In genomic region chr16:68200120-68200783, GRCh38 we compare ENCODE assay signal across 11 cellular contexts.
DNase-seq lines count a peak whose midpoint lies in the region; ATAC-seq and TF ChIP-seq lines count a peak whose summit lies in the region.
"Had no signal": no experiment of that assay in that cellular context is flagged by ENCODE, and none has a peak within 500 bp of the region (broad histone marks: within the 10 kb centered on the region; RNA-seq: fewer than 3 reads in every experiment).

No MANE protein-coding gene starts in this region.

- no peaks in the 10 kb centered on the region for H3K27me3 ChIP-seq in OCI-LY1 (ENCODE audit: insufficient read depth, low read length)
- H3K27me3 ChIP-seq in parathyroid adenoma (ENCODE audit: control insufficient read depth, insufficient read depth, low read length), result no peaks in the 10 kb centered on the region
- H3K27me3 ChIP-seq in WERI-Rb-1 (ENCODE audit: insufficient read depth, low read depth, severe bottlenecking), result no peaks in the 10 kb centered on the region
- H3K27me3 ChIP-seq: Peyer's patch had no signal

- ATAC-seq in HG02588 (IDR thresholded peaks at IDR 0.05; ENCODE audit: unreplicated experiment), result no peak
- no peak for ATAC-seq in HG03039 (IDR thresholded peaks at IDR 0.05; ENCODE audit: unreplicated experiment)

- H3K9ac ChIP-seq in OCI-LY1 (ENCODE audit: low read length) (no peak overlapping the region), parathyroid adenoma (no peak overlapping the region)

- no peaks in the 10 kb centered on the region for H3K79me2 ChIP-seq in OCI-LY1 (ENCODE audit: insufficient read depth, low read length)
- peaks cover 8% of the 10 kb centered on the region for H3K79me2 ChIP-seq in parathyroid adenoma

- H3K4me3 ChIP-seq in OCI-LY1 (ENCODE audit: low read depth, low read length, poor library complexity, severe bottlenecking) (no peak overlapping the region), cardiac fibroblast (replicated peaks in 1 of 2; ENCODE audit: low read depth in 2 of 2, low read length in 2 of 2) (no peak overlapping the region), parathyroid adenoma (ENCODE audit: low read depth, low read length) (no peak overlapping the region), WERI-Rb-1 (ENCODE audit: low read depth, low read length) (no peak overlapping the region)
- H3K4me3 ChIP-seq: lower lobe of right lung, Peyer's patch had no signal

- H3K36me3 ChIP-seq in OCI-LY1 (ENCODE audit: insufficient read depth, low read length) (no peaks in the 10 kb centered on the region), parathyroid adenoma (ENCODE audit: control insufficient read depth, insufficient read depth, low read length) (no peaks in the 10 kb centered on the region), WERI-Rb-1 (peaks cover 9% of the 10 kb centered on the region; the same call in 1 of the 2 replicates)

- in situ Hi-C loops in GM13976 (cut with MboI; ENCODE audit: low sequenced_read_pairs, unreplicated experiment), result no loop called here

- H3K4me1 ChIP-seq in OCI-LY1 (ENCODE audit: insufficient read depth, low read length, severe bottlenecking) (peaks cover 13% of the 10 kb centered on the region), parathyroid adenoma (peaks cover 5% of the 10 kb centered on the region)
- H3K4me1 ChIP-seq: Peyer's patch had no signal

- H2AFZ ChIP-seq in OCI-LY1 (ENCODE audit: low read length) (no peak overlapping the region), parathyroid adenoma (no peak overlapping the region)

- no peak for TF ChIP-seq CTCF in GM13976 (IDR thresholded peaks at IDR 0.05; ENCODE audit: borderline replicate concordance, control extremely low read depth, extremely low read depth, insufficient read depth, missing control alignments)
- no peak for TF ChIP-seq CTCF in OCI-LY1 (IDR thresholded peaks at IDR 0.05; ENCODE audit: low read length)
- no peak for TF ChIP-seq CTCF in cardiac fibroblast (IDR thresholded peaks at IDR 0.05; ENCODE audit: low read depth, low read length)
- no peak for TF ChIP-seq CTCF in parathyroid adenoma (IDR thresholded peaks at IDR 0.05)
- TF ChIP-seq CTCF in WERI-Rb-1 (IDR thresholded peaks at IDR 0.05; ENCODE audit: low read depth, low read length), result no peak

- H3K9me3 ChIP-seq in OCI-LY1 (ENCODE audit: low read length) (no peaks in the 10 kb centered on the region), parathyroid adenoma (ENCODE audit: control insufficient read depth, low read length) (no peaks in the 10 kb centered on the region), WERI-Rb-1 (ENCODE audit: severe bottlenecking) (no peaks in the 10 kb centered on the region)
- H3K9me3 ChIP-seq: lower lobe of right lung, Peyer's patch had no signal

- no peaks in the 10 kb centered on the region for H3K9me2 ChIP-seq in OCI-LY1 (ENCODE audit: low read depth, low read length)

- no peaks in the 10 kb centered on the region for H4K20me1 ChIP-seq in OCI-LY1 (ENCODE audit: insufficient read depth, low read length)

- H3K4me2 ChIP-seq in OCI-LY1 (ENCODE audit: low read length) (no peak overlapping the region), parathyroid adenoma (ENCODE audit: low read length) (no peak overlapping the region)

- H3F3A ChIP-seq in OCI-LY1 (ENCODE audit: insufficient read depth, low read length), result no peaks in the 10 kb centered on the region

- H3K27ac ChIP-seq in OCI-LY1 (ENCODE audit: low read depth, low read length, poor library complexity, severe bottlenecking) (peak overlapping the region; percentile 52), parathyroid adenoma (peak overlapping the region; percentile 5), WERI-Rb-1 (no peak overlapping the region)
- H3K27ac ChIP-seq: lower lobe of right lung, Peyer's patch had no signal

- DNase-seq in GM13976 (ENCODE audit: low spot score), result peak; percentile 51
- peak; percentile 56 to 68 for DNase-seq in cardiac fibroblast (ENCODE audit: low read depth in 2 of 2)
- no peak for DNase-seq in WERI-Rb-1
- DNase-seq in stimulated activated CD4-positive, alpha-beta T cell treated with anti-CD3 and anti-CD28 coated beads, Interleukin-4, amount 100 ng/mL, for 24 hours, result no peak
- DNase-seq: lower lobe of right lung, NCI-H1105 treated with DMSO at 0.1 percent for 48 hours, Peyer's patch had no signal

Comparison
In these comparisons a context has a peak if more than half of its experiments do, and no peak if none do; other contexts are left out.
1. DNase-seq: peak in GM13976 (single experiment) and cardiac fibroblast (2 of 2); none in WERI-Rb-1 (single experiment) and stimulated activated CD4-positive, alpha-beta T cell treated with anti-CD3 and anti-CD28 coated beads, Interleukin-4, amount 100 ng/mL, for 24 hours (single experiment).